ENCODE assay signal across 1 cellular context in genomic region chr11:111926505-111927391, GRCh38.
TF ChIP-seq lines count a peak whose summit lies in the region.

No MANE protein-coding gene starts in this region.

TF ChIP-seq in K562, 482 proteins besides CTCF, POLR2A, EP300 and RAD21 (continues in another document):
- TF ChIP-seq ARHGAP35 (IDR thresholded peaks at IDR 0.05; ENCODE audit: partially characterized antibody) (no peak), MCM3 (IDR thresholded peaks at IDR 0.05) (no peak), ERF (CRISPR knock-in tag; IDR thresholded peaks at IDR 0.05) (peak; percentile 74), TFAP4 (CRISPR knock-in tag; IDR thresholded peaks at IDR 0.05; ENCODE audit: borderline replicate concordance) (peak; percentile 77), BMI1 (IDR thresholded peaks at IDR 0.05; ENCODE audit: low read length) (0 out of 2 replicates have a peak, but pooled peaks have one; percentile 31), TRIM25 (IDR thresholded peaks at IDR 0.05; ENCODE audit: borderline replicate concordance) (no peak), HNRNPK (IDR thresholded peaks at IDR 0.05; ENCODE audit: low read depth, low read length, poor library complexity, severe bottlenecking) (no peak), TAL1 (IDR thresholded peaks at IDR 0.05) (no peak), GTF2A2 (tag; IDR thresholded peaks at IDR 0.05) (no peak), PBX2 (CRISPR knock-in tag; IDR thresholded peaks at IDR 0.05; ENCODE audit: low read depth) (no peak), PBX2 (tag; conservative IDR thresholded peaks at IDR 0.05; ENCODE audit: low read depth) (no peak), ZNF282 (CRISPR knock-in tag; IDR thresholded peaks at IDR 0.05) (no peak), USF2 (CRISPR knock-in tag; IDR thresholded peaks at IDR 0.05) (no peak), MBD1 (CRISPR knock-in tag; IDR thresholded peaks at IDR 0.05) (no peak), CREB5 (CRISPR knock-in tag; IDR thresholded peaks at IDR 0.05) (no peak), ZNF316 (IDR thresholded peaks at IDR 0.05) (no peak), GATAD2A (IDR thresholded peaks at IDR 0.05) (no peak), ZNF695 (CRISPR knock-in tag; IDR thresholded peaks at IDR 0.05) (no peak), TAF15 (IDR thresholded peaks at IDR 0.05; ENCODE audit: low read depth, low read length) (no peak), DDX20 (tag; IDR thresholded peaks at IDR 0.05; ENCODE audit: low read depth) (no peak), KAT2B (IDR thresholded peaks at IDR 0.05; ENCODE audit: low read depth, low read length) (peak; percentile 47), ARID2 (IDR thresholded peaks at IDR 0.05) (no peak), SOX6 (IDR thresholded peaks at IDR 0.05) (no peak), ZBED1 (IDR thresholded peaks at IDR 0.05) (no peak), ZNF197 (CRISPR knock-in tag; IDR thresholded peaks at IDR 0.05; ENCODE audit: low read depth) (no peak), CHD1 (IDR thresholded peaks at IDR 0.05; ENCODE audit: low read length) (no peak), ZNF3 (CRISPR knock-in tag; IDR thresholded peaks at IDR 0.05) (no peak), JUNB (CRISPR knock-in tag; conservative IDR thresholded peaks at IDR 0.05) (0 out of 2 replicates have a peak, but pooled peaks have one; percentile 6), ZBTB11 (CRISPR knock-in tag; IDR thresholded peaks at IDR 0.05) (peak in 1 of 3 experiments; percentile 58; a peak in 1 of 6 replicates), ZBTB40 (IDR thresholded peaks at IDR 0.05) (no peak; the same call in 1 of the 2 replicates), ZBTB40 (CRISPR knock-in tag; IDR thresholded peaks at IDR 0.05) (no peak)
- TF ChIP-seq, protein P1, sequence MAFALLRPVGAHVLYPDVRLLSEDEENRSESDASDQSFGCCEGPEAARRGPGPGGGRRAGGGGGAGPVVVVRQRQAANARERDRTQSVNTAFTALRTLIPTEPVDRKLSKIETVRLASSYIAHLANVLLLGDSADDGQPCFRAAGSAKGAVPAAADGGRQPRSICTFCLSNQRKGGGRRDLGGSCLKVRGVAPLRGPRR (CRISPR knock-in tag; IDR thresholded peaks at IDR 0.05) = no peak
- TF ChIP-seq, protein P2, sequence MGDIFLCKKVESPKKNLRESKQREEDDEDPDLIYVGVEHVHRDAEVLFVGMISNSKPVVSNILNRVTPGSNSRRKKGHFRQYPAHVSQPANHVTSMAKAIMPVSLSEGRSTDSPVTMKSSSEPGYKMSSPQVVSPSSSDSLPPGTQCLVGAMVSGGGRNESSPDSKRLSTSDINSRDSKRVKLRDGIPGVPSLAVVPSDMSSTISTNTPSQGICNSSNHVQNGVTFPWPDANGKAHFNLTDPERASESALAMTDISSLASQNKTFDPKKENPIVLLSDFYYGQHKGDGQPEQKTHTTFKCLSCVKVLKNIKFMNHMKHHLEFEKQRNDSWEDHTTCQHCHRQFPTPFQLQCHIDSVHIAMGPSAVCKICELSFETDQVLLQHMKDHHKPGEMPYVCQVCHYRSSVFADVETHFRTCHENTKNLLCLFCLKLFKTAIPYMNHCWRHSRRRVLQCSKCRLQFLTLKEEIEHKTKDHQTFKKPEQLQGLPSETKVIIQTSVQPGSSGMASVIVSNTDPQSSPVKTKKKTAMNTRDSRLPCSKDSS (IDR thresholded peaks at IDR 0.05; ENCODE audit: low read depth, partially characterized antibody) = no peak
